ENCODE assay signal across 1 cellular context in the genomic region with DNA sequence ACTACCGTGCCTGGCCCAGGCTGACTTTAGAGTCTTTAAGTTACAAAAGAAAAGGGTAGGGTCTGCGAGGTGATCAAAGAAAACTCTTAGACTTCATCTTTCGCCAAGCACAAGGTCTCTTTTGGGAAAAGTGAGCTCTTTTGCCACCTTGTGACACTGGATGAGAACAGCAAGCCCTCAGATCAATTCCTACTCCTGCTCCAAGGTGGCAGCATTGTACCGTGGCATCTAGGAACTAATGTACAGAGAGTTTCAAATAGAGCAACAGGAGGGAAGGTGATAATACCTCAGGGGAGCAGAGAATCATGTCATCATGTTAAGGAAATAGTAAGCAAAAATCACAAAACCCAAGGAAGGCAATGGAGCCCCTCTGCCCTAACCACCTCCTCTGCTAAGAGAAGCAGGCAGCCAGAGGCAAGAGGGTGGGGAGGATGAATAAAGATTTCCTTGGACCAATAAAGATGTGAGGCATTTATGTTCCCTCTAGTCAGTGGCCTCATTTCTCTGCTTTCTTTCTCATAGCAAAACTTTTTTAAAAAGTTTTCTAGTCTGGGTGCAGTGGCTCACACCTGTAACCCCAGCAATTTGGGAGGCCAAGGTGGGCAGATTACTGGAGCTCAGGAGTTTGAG.
TF ChIP-seq lines count a peak whose summit lies in the region.

No MANE protein-coding gene starts in this region.

TF ChIP-seq in H1, 55 proteins besides CTCF, POLR2A, EP300 and RAD21 (continued from another document):
- no peak for TF ChIP-seq NRF1 (IDR thresholded peaks at IDR 0.05; ENCODE audit: low read depth, low read length)
- no peak for TF ChIP-seq SAP30 (IDR thresholded peaks at IDR 0.05; ENCODE audit: insufficient read depth, insufficient replicate concordance, low read length)
- 0 out of 2 replicates have a peak, but pooled peaks have one; percentile 43 for TF ChIP-seq YY1 (IDR thresholded peaks at IDR 0.05; ENCODE audit: low read depth, low read length)
- TF ChIP-seq, protein P1, sequence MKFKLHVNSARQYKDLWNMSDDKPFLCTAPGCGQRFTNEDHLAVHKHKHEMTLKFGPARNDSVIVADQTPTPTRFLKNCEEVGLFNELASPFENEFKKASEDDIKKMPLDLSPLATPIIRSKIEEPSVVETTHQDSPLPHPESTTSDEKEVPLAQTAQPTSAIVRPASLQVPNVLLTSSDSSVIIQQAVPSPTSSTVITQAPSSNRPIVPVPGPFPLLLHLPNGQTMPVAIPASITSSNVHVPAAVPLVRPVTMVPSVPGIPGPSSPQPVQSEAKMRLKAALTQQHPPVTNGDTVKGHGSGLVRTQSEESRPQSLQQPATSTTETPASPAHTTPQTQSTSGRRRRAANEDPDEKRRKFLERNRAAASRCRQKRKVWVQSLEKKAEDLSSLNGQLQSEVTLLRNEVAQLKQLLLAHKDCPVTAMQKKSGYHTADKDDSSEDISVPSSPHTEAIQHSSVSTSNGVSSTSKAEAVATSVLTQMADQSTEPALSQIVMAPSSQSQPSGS (IDR thresholded peaks at IDR 0.05; ENCODE audit: low read length), result no peak
- no peak for TF ChIP-seq POU5F1 (IDR thresholded peaks at IDR 0.05; ENCODE audit: low read depth, low read length)
- TF ChIP-seq FOSL1 (IDR thresholded peaks at IDR 0.05; ENCODE audit: insufficient read depth, low read depth, low read length), result no peak
- no peak for TF ChIP-seq CHD7 (IDR thresholded peaks at IDR 0.05; ENCODE audit: insufficient replicate concordance, low read length)
- no peak for TF ChIP-seq ZNF274 (IDR thresholded peaks at IDR 0.05; ENCODE audit: borderline replicate concordance, extremely low read depth, low read length)
- TF ChIP-seq, protein P2, sequence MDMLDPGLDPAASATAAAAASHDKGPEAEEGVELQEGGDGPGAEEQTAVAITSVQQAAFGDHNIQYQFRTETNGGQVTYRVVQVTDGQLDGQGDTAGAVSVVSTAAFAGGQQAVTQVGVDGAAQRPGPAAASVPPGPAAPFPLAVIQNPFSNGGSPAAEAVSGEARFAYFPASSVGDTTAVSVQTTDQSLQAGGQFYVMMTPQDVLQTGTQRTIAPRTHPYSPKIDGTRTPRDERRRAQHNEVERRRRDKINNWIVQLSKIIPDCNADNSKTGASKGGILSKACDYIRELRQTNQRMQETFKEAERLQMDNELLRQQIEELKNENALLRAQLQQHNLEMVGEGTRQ (IDR thresholded peaks at IDR 0.05; ENCODE audit: low read length), result no peak
- TF ChIP-seq RXRA (IDR thresholded peaks at IDR 0.05; ENCODE audit: insufficient read depth, low read depth, low read length), result no peak
- TF ChIP-seq, protein P3, sequence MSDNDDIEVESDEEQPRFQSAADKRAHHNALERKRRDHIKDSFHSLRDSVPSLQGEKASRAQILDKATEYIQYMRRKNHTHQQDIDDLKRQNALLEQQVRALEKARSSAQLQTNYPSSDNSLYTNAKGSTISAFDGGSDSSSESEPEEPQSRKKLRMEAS (IDR thresholded peaks at IDR 0.05), result peak; percentile 27; the same call in 1 of the 2 replicates
- TF ChIP-seq SIN3A (conservative IDR thresholded peaks at IDR 0.05 in 1 of 2, IDR thresholded peaks at IDR 0.05 in 1 of 2; ENCODE audit: low read depth in 1 of 2, low read length in 2 of 2), result peak in 1 of 2 experiments; percentile 34; a peak in 1 of 4 replicates
- TF ChIP-seq CBX5 (IDR thresholded peaks at IDR 0.05; ENCODE audit: low read depth, low read length), result no peak
- TF ChIP-seq SUZ12 (IDR thresholded peaks at IDR 0.05; ENCODE audit: low read length), result no peak
- TF ChIP-seq TEAD4 (IDR thresholded peaks at IDR 0.05; ENCODE audit: low read depth, low read length), result no peak
- no peak for TF ChIP-seq EGR1 (IDR thresholded peaks at IDR 0.05; ENCODE audit: borderline replicate concordance, low read depth, low read length)
- no peak for TF ChIP-seq CTBP2 (IDR thresholded peaks at IDR 0.05; ENCODE audit: borderline replicate concordance, insufficient read depth, insufficient read length, low read length)
- TF ChIP-seq KDM4A (IDR thresholded peaks at IDR 0.05; ENCODE audit: low read depth, low read length, severe bottlenecking), result no peak
- no peak for TF ChIP-seq GABPA (IDR thresholded peaks at IDR 0.05; ENCODE audit: borderline replicate concordance, insufficient read depth, low read length)
- TF ChIP-seq NANOG (IDR thresholded peaks at IDR 0.05; ENCODE audit: insufficient read depth, low read depth, low read length, poor library complexity, severe bottlenecking), result no peak
- TF ChIP-seq HDAC2 (IDR thresholded peaks at IDR 0.05; ENCODE audit: borderline replicate concordance in 1 of 2, low read depth in 2 of 2, low read length in 2 of 2), result no peak
- TF ChIP-seq, protein P4, sequence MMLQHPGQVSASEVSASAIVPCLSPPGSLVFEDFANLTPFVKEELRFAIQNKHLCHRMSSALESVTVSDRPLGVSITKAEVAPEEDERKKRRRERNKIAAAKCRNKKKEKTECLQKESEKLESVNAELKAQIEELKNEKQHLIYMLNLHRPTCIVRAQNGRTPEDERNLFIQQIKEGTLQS (IDR thresholded peaks at IDR 0.05; ENCODE audit: insufficient read depth, low read depth, low read length), result no peak; the same call in 1 of the 2 replicates
- TF ChIP-seq MAFK (IDR thresholded peaks at IDR 0.05; ENCODE audit: low read depth, low read length), result 0 out of 2 replicates have a peak, but pooled peaks have one; percentile 16
- TF ChIP-seq JUND (IDR thresholded peaks at IDR 0.05; ENCODE audit: low read length), result peak; percentile 61; the same call in 1 of the 2 replicates
- 0 out of 2 replicates have a peak, but pooled peaks have one; percentile 8 for TF ChIP-seq CREB1 (IDR thresholded peaks at IDR 0.05)
- no peak for TF ChIP-seq PHF8 (conservative IDR thresholded peaks at IDR 0.05; ENCODE audit: low read depth, low read length)
- TF ChIP-seq CHD2 (IDR thresholded peaks at IDR 0.05; ENCODE audit: low read length), result no peak
- TF ChIP-seq SRF (IDR thresholded peaks at IDR 0.05; ENCODE audit: low read depth, low read length), result no peak
- no peak for TF ChIP-seq TCF12 (IDR thresholded peaks at IDR 0.05; ENCODE audit: low read depth, low read length)
- TF ChIP-seq E2F6 (IDR thresholded peaks at IDR 0.05), result no peak
- peak; percentile 44 for TF ChIP-seq TAF7 (optimal IDR thresholded peaks at IDR 0.05; ENCODE audit: borderline replicate concordance, low read depth, low read length)
- no peak for TF ChIP-seq TAF1 (IDR thresholded peaks at IDR 0.05; ENCODE audit: low read depth, low read length)
- TF ChIP-seq SP4 (IDR thresholded peaks at IDR 0.05; ENCODE audit: low read length), result no peak
- no peak for TF ChIP-seq KDM5A (IDR thresholded peaks at IDR 0.05; ENCODE audit: low read length)
- no peak for TF ChIP-seq TBP (IDR thresholded peaks at IDR 0.05; ENCODE audit: low read depth, low read length)
